Comparison of ENCODE assay signal across 28 cellular contexts in genomic region chr6:3713266-3713665, GRCh38.
"Had no signal": no experiment of that assay in that cellular context is flagged by ENCODE, and none has a peak within 500 bp of the region (broad histone marks: within the 10 kb centered on the region; RNA-seq: fewer than 3 reads in every experiment).

No MANE protein-coding gene starts in this region.

- H3K4me1 Mint-ChIP-seq: activated naive CD4-positive, alpha-beta T cell treated with anti-CD3 and anti-CD28 coated beads, Interleukin-2, amount 10 ng/mL, durations not matched to agents 7 days and 5 days; activated naive CD8-positive, alpha-beta T cell treated with anti-CD3 and anti-CD28 coated beads, Interleukin-2, amount 10 ng/mL, durations not matched to agents 7 days and 5 days had no signal

- H3K27me3 ChIP-seq: ascending aorta, brain microvascular endothelial cell, gastrocnemius medialis, transverse colon had no signal

- ATAC-seq: activated CD4-positive, CD25-positive, alpha-beta regulatory T cell treated with anti-CD3 and anti-CD28 coated beads, Interleukin-2, amount 50 U/mL, for 24 hours; gastrocnemius medialis; mucosa of descending colon; natural killer cell treated with Interleukin-12 subunit alpha and Interleukin-12 subunit beta and Interleukin-15 and Interleukin-18, amount 100 ng/mL, for 72 hours had no signal

- H3K9me3 Mint-ChIP-seq: activated naive CD4-positive, alpha-beta T cell treated with anti-CD3 and anti-CD28 coated beads, Interleukin-2, amount 10 ng/mL, durations not matched to agents 7 days and 5 days; activated naive CD8-positive, alpha-beta T cell treated with anti-CD3 and anti-CD28 coated beads, Interleukin-2, amount 10 ng/mL, durations not matched to agents 7 days and 5 days; activated T-cell treated with anti-CD3 and anti-CD28 coated beads, Interleukin-2, amount 50 U/mL, for 24 hours; dendritic cell treated with granulocyte-macrophage colony-stimulating factor and Interleukin-4, amounts not matched to agents 40 ng/mL and 50 ng/mL, for 4 days; natural killer cell treated with Interleukin-12 subunit alpha and Interleukin-12 subunit beta and Interleukin-15 and Interleukin-18, amount 100 ng/mL, for 72 hours had no signal

- H3K4me3 ChIP-seq: ascending aorta, gastrocnemius medialis, left ventricle myocardium inferior, lung, mucosa of descending colon, transverse colon had no signal

- H3K36me3 ChIP-seq: brain microvascular endothelial cell, gastrocnemius medialis, left ventricle myocardium inferior, transverse colon, WERI-Rb-1 had no signal

- H3K27me3 Mint-ChIP-seq: activated T-cell treated with anti-CD3 and anti-CD28 coated beads, Interleukin-2, amount 50 U/mL, for 24 hours; dendritic cell treated with granulocyte-macrophage colony-stimulating factor and Interleukin-4, amounts not matched to agents 40 ng/mL and 50 ng/mL, for 4 days; progenitor cell of endocrine pancreas had no signal

- H3K27ac Mint-ChIP-seq: activated naive CD4-positive, alpha-beta T cell treated with anti-CD3 and anti-CD28 coated beads, Interleukin-2, amount 10 ng/mL, durations not matched to agents 7 days and 5 days; activated naive CD8-positive, alpha-beta T cell treated with anti-CD3 and anti-CD28 coated beads, Interleukin-2, amount 10 ng/mL, durations not matched to agents 7 days and 5 days; activated T-cell treated with anti-CD3 and anti-CD28 coated beads, Interleukin-2, amount 50 U/mL, for 24 hours; dendritic cell treated with granulocyte-macrophage colony-stimulating factor and Interleukin-4, amounts not matched to agents 40 ng/mL and 50 ng/mL, for 4 days; natural killer cell treated with Interleukin-12 subunit alpha and Interleukin-12 subunit beta and Interleukin-15 and Interleukin-18, amount 100 ng/mL, for 72 hours; progenitor cell of endocrine pancreas; stimulated activated naive B cell treated with anti-CD40 and anti-IgM and Interleukin-4, amounts not matched to agents 10 μg/mL and 1 μg/mL and 100 μg/mL, for 72 hours had no signal

- H3K27ac ChIP-seq: ascending aorta, brain microvascular endothelial cell, gastrocnemius medialis, left ventricle myocardium inferior, transverse colon, WERI-Rb-1 had no signal

- H3K4me3 Mint-ChIP-seq: activated naive CD4-positive, alpha-beta T cell treated with anti-CD3 and anti-CD28 coated beads, Interleukin-2, amount 10 ng/mL, durations not matched to agents 7 days and 5 days; activated naive CD8-positive, alpha-beta T cell treated with anti-CD3 and anti-CD28 coated beads, Interleukin-2, amount 10 ng/mL, durations not matched to agents 7 days and 5 days; activated T-cell treated with anti-CD3 and anti-CD28 coated beads, Interleukin-2, amount 50 U/mL, for 24 hours; dendritic cell treated with granulocyte-macrophage colony-stimulating factor and Interleukin-4, amounts not matched to agents 40 ng/mL and 50 ng/mL, for 4 days; natural killer cell treated with Interleukin-12 subunit alpha and Interleukin-12 subunit beta and Interleukin-15 and Interleukin-18, amount 100 ng/mL, for 72 hours; stimulated activated naive B cell treated with anti-CD40 and anti-IgM and Interleukin-4, amounts not matched to agents 10 μg/mL and 1 μg/mL and 100 μg/mL, for 72 hours had no signal

- H3K9me3 ChIP-seq: ascending aorta, gastrocnemius medialis, transverse colon had no signal

- H3K4me1 ChIP-seq: ascending aorta, gastrocnemius medialis, left ventricle myocardium inferior, transverse colon had no signal

- DNase-seq: activated CD4-positive, alpha-beta T cell treated with anti-CD3 and anti-CD28 coated beads for 48 hours; activated CD4-positive, alpha-beta T cell treated with anti-CD3 and anti-CD28 coated beads, Interleukin-2, amount 50 U/mL, for 48 hours; activated CD8-positive, alpha-beta memory T cell treated with anti-CD3 and anti-CD28 coated beads for 24 hours; activated CD8-positive, alpha-beta memory T cell treated with anti-CD3 and anti-CD28 coated beads, Interleukin-2, amount 50 U/mL, for 4 hours; activated gamma-delta T cell; activated naive CD4-positive, alpha-beta T cell treated with anti-CD3 and anti-CD28 coated beads, Interleukin-2, amount 10 ng/mL, durations not matched to agents 7 days and 5 days; activated naive CD8-positive, alpha-beta T cell treated with anti-CD3 and anti-CD28 coated beads, Interleukin-2, amount 10 ng/mL, durations not matched to agents 7 days and 5 days; activated T-cell treated with anti-CD3 and anti-CD28 coated beads, Interleukin-2, amount 50 U/mL, for 24 hours; brain microvascular endothelial cell; caudate nucleus; effector CD4-positive, alpha-beta T cell; gastrocnemius medialis; glutamatergic neuron; left ventricle myocardium inferior; mesendoderm; mucosa of descending colon; retina; stimulated activated CD4-positive, alpha-beta T cell treated with anti-CD3 and anti-CD28 coated beads, Interleukin-15, amount 100 ng/mL, for 24 hours; stimulated activated CD4-positive, alpha-beta T cell treated with anti-CD3 and anti-CD28 coated beads, Interleukin-2, amount 100 ng/mL, for 24 hours; stimulated activated naive B cell treated with anti-CD40 and anti-IgM and Interleukin-4, amounts not matched to agents 10 μg/mL and 1 μg/mL and 100 μg/mL, for 72 hours; transverse colon; WERI-Rb-1 had no signal
